27 cellular contexts compared by ENCODE assay signal in genomic region chr7:26553582-26553981, GRCh38.
"Had no signal": no experiment of that assay in that cellular context is flagged by ENCODE, and none has a peak within 500 bp of the region (broad histone marks: within the 10 kb centered on the region; RNA-seq: fewer than 3 reads in every experiment).

No MANE protein-coding gene starts in this region.

- H3K27ac Mint-ChIP-seq: activated CD4-positive, alpha-beta memory T cell treated with anti-CD3 and anti-CD28 coated beads, Interleukin-2, amount 10 ng/mL, durations not matched to agents 7 days and 5 days; activated CD4-positive, alpha-beta T cell treated with anti-CD3 and anti-CD28 coated beads, Interleukin-2, amount 10 ng/mL, durations not matched to agents 7 days and 5 days; activated T-helper 17 cell treated with anti-CD3 and anti-CD28 coated beads, Interleukin-2, amount 50 U/mL, for 72 hours; effector memory CD8-positive, alpha-beta T cell; immature natural killer cell; natural killer cell treated with Interleukin-12 subunit alpha and Interleukin-12 subunit beta and Interleukin-15 and Interleukin-18, amount 100 ng/mL, for 72 hours; WTC11 had no signal

- H3K4me3 Mint-ChIP-seq: activated CD4-positive, alpha-beta memory T cell treated with anti-CD3 and anti-CD28 coated beads, Interleukin-2, amount 10 ng/mL, durations not matched to agents 7 days and 5 days; activated CD4-positive, alpha-beta T cell treated with anti-CD3 and anti-CD28 coated beads, Interleukin-2, amount 10 ng/mL, durations not matched to agents 7 days and 5 days; activated T-cell treated with anti-CD3 and anti-CD28 coated beads, Interleukin-2, amount 50 U/mL, for 4 hours; activated T-helper 17 cell treated with anti-CD3 and anti-CD28 coated beads, Interleukin-2, amount 50 U/mL, for 72 hours; effector memory CD8-positive, alpha-beta T cell; immature natural killer cell; natural killer cell treated with Interleukin-12 subunit alpha and Interleukin-12 subunit beta and Interleukin-15 and Interleukin-18, amount 100 ng/mL, for 72 hours; WTC11 had no signal

- DNase-seq: activated CD4-positive, alpha-beta memory T cell treated with anti-CD3 and anti-CD28 coated beads, Interleukin-2, amount 10 ng/mL, durations not matched to agents 7 days and 5 days; activated CD4-positive, alpha-beta T cell treated with anti-CD3 and anti-CD28 coated beads for 1 hour; activated CD4-positive, alpha-beta T cell treated with anti-CD3 and anti-CD28 coated beads, Interleukin-2, amount 10 ng/mL, durations not matched to agents 7 days and 5 days; activated gamma-delta T cell treated with Interleukin-2 at 50 U/mL for 16 hours; activated naive CD4-positive, alpha-beta T cell treated with anti-CD3 and anti-CD28 coated beads, Interleukin-2, amount 50 U/mL, for 16 hours; activated T-cell treated with anti-CD3 and anti-CD28 coated beads, Interleukin-2, amount 50 U/mL, for 4 hours; amniotic stem cell; brain microvascular endothelial cell; dorsolateral prefrontal cortex; effector memory CD8-positive, alpha-beta T cell; heart left ventricle; hypothalamus; immature natural killer cell; kidney; lower lobe of right lung; mesenchymal stem cell; posterior cingulate gyrus; right cardiac atrium; spleen; stimulated activated naive CD4-positive, alpha-beta T cell had no signal

- H3K36me3 Mint-ChIP-seq: immature natural killer cell; natural killer cell treated with Interleukin-12 subunit alpha and Interleukin-12 subunit beta and Interleukin-15 and Interleukin-18, amount 100 ng/mL, for 72 hours; WTC11 had no signal

- ATAC-seq: activated T-cell treated with anti-CD3 and anti-CD28 coated beads, Interleukin-2, amount 50 U/mL, for 4 hours; activated T-helper 17 cell treated with anti-CD3 and anti-CD28 coated beads, Interleukin-2, amount 50 U/mL, for 72 hours; effector memory CD8-positive, alpha-beta T cell; gastroesophageal sphincter; heart left ventricle; left lobe of liver; lower lobe of right lung; natural killer cell treated with Interleukin-12 subunit alpha and Interleukin-12 subunit beta and Interleukin-15 and Interleukin-18, amount 100 ng/mL, for 72 hours; right cardiac atrium; WTC11 had no signal

- H3K4me3 ChIP-seq: coronary artery, dorsolateral prefrontal cortex, gastroesophageal sphincter, heart left ventricle, lower lobe of right lung, spleen, tibial nerve had no signal

- H3K4me1 Mint-ChIP-seq: activated CD4-positive, alpha-beta memory T cell treated with anti-CD3 and anti-CD28 coated beads, Interleukin-2, amount 10 ng/mL, durations not matched to agents 7 days and 5 days; activated CD4-positive, alpha-beta T cell treated with anti-CD3 and anti-CD28 coated beads, Interleukin-2, amount 10 ng/mL, durations not matched to agents 7 days and 5 days; activated T-helper 17 cell treated with anti-CD3 and anti-CD28 coated beads, Interleukin-2, amount 50 U/mL, for 72 hours; immature natural killer cell had no signal

- H3K4me1 ChIP-seq: gastroesophageal sphincter, lower lobe of right lung, tibial nerve had no signal

- H3K27me3 ChIP-seq: brain microvascular endothelial cell, tibial nerve had no signal

- H3K9me3 ChIP-seq: gastroesophageal sphincter, heart left ventricle, lower lobe of right lung, spleen, tibial nerve had no signal

- H3K36me3 ChIP-seq: brain microvascular endothelial cell, gastroesophageal sphincter, heart left ventricle, lower lobe of right lung, spleen, tibial nerve had no signal

- H3K9me3 Mint-ChIP-seq: activated CD4-positive, alpha-beta memory T cell treated with anti-CD3 and anti-CD28 coated beads, Interleukin-2, amount 10 ng/mL, durations not matched to agents 7 days and 5 days; activated CD4-positive, alpha-beta T cell treated with anti-CD3 and anti-CD28 coated beads, Interleukin-2, amount 10 ng/mL, durations not matched to agents 7 days and 5 days; activated T-cell treated with anti-CD3 and anti-CD28 coated beads, Interleukin-2, amount 50 U/mL, for 4 hours; activated T-helper 17 cell treated with anti-CD3 and anti-CD28 coated beads, Interleukin-2, amount 50 U/mL, for 72 hours; effector memory CD8-positive, alpha-beta T cell; immature natural killer cell; natural killer cell treated with Interleukin-12 subunit alpha and Interleukin-12 subunit beta and Interleukin-15 and Interleukin-18, amount 100 ng/mL, for 72 hours; WTC11 had no signal

- H3K27ac ChIP-seq: brain microvascular endothelial cell, coronary artery, dorsolateral prefrontal cortex, gastroesophageal sphincter, heart left ventricle, lower lobe of right lung, spleen, tibial nerve had no signal
